In the genomic region with DNA sequence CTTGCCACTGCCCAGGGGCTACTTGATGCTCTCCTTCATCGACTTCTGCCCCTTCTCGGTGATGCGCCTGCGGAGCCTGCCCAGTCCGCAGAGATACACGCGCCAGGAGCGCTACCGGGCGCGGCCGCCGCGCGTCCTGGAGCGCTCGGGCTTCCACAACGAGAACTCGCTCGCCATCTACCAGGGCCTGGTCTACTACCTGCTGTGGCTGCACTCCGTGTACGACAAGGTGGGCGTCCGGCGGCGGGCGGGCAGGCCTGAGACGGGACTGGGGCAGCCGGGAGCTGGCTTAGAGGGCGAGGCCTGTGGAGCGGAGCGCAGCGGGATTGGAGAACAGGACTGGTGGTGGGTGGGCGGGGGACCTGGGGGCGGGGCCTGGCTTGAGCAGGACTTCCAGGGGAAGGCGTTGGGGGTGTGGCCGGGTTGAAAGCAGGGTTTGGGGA, we compare ENCODE assay signal across 1 cellular context.
TF ChIP-seq lines count a peak whose summit lies in the region.

No MANE protein-coding gene starts in this region.

TF ChIP-seq in SK-N-SH treated with all-trans-retinoic acid at 6 μM for 48 hours, 23 proteins besides CTCF, POLR2A, EP300 and RAD21 (continued from another document):
- TF ChIP-seq, protein P1, sequence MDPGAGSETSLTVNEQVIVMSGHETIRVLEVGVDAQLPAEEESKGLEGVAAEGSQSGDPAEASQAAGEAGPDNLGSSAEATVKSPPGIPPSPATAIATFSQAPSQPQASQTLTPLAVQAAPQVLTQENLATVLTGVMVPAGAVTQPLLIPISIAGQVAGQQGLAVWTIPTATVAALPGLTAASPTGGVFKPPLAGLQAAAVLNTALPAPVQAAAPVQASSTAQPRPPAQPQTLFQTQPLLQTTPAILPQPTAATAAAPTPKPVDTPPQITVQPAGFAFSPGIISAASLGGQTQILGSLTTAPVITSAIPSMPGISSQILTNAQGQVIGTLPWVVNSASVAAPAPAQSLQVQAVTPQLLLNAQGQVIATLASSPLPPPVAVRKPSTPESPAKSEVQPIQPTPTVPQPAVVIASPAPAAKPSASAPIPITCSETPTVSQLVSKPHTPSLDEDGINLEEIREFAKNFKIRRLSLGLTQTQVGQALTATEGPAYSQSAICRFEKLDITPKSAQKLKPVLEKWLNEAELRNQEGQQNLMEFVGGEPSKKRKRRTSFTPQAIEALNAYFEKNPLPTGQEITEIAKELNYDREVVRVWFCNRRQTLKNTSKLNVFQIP (CRISPR knock-in tag; IDR thresholded peaks at IDR 0.05; ENCODE audit: borderline replicate concordance, low read depth), result no peak
- TF ChIP-seq CSRNP3 (CRISPR knock-in tag; IDR thresholded peaks at IDR 0.05) (no peak), ZFP30 (CRISPR knock-in tag; IDR thresholded peaks at IDR 0.05) (no peak), ZFP3 (CRISPR knock-in tag; IDR thresholded peaks at IDR 0.05) (no peak), ARNTL (CRISPR knock-in tag; IDR thresholded peaks at IDR 0.05; ENCODE audit: borderline replicate concordance, low read depth) (no peak), ESRRG (CRISPR knock-in tag; IDR thresholded peaks at IDR 0.05) (no peak), TOX (CRISPR knock-in tag; IDR thresholded peaks at IDR 0.05; ENCODE audit: borderline replicate concordance) (no peak), BACH2 (CRISPR knock-in tag; IDR thresholded peaks at IDR 0.05; ENCODE audit: borderline replicate concordance) (no peak), ZC3H10 (CRISPR knock-in tag; IDR thresholded peaks at IDR 0.05) (no peak), OSR1 (CRISPR knock-in tag; IDR thresholded peaks at IDR 0.05) (no peak), ZNF8 (CRISPR knock-in tag; IDR thresholded peaks at IDR 0.05) (no peak), CSDC2 (CRISPR knock-in tag; IDR thresholded peaks at IDR 0.05) (no peak), PPARA (CRISPR knock-in tag; IDR thresholded peaks at IDR 0.05; ENCODE audit: borderline replicate concordance) (no peak), ZNF565 (CRISPR knock-in tag; conservative IDR thresholded peaks at IDR 0.05; ENCODE audit: low read depth) (no peak), ISL1 (CRISPR knock-in tag; IDR thresholded peaks at IDR 0.05) (no peak), TCF4 (CRISPR knock-in tag; IDR thresholded peaks at IDR 0.05; ENCODE audit: borderline replicate concordance) (no peak)
- TF ChIP-seq, protein P2, sequence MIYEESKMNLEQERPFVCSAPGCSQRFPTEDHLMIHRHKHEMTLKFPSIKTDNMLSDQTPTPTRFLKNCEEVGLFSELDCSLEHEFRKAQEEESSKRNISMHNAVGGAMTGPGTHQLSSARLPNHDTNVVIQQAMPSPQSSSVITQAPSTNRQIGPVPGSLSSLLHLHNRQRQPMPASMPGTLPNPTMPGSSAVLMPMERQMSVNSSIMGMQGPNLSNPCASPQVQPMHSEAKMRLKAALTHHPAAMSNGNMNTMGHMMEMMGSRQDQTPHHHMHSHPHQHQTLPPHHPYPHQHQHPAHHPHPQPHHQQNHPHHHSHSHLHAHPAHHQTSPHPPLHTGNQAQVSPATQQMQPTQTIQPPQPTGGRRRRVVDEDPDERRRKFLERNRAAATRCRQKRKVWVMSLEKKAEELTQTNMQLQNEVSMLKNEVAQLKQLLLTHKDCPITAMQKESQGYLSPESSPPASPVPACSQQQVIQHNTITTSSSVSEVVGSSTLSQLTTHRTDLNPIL (CRISPR knock-in tag; IDR thresholded peaks at IDR 0.05; ENCODE audit: low read depth), result no peak
- TF ChIP-seq, protein P3, sequence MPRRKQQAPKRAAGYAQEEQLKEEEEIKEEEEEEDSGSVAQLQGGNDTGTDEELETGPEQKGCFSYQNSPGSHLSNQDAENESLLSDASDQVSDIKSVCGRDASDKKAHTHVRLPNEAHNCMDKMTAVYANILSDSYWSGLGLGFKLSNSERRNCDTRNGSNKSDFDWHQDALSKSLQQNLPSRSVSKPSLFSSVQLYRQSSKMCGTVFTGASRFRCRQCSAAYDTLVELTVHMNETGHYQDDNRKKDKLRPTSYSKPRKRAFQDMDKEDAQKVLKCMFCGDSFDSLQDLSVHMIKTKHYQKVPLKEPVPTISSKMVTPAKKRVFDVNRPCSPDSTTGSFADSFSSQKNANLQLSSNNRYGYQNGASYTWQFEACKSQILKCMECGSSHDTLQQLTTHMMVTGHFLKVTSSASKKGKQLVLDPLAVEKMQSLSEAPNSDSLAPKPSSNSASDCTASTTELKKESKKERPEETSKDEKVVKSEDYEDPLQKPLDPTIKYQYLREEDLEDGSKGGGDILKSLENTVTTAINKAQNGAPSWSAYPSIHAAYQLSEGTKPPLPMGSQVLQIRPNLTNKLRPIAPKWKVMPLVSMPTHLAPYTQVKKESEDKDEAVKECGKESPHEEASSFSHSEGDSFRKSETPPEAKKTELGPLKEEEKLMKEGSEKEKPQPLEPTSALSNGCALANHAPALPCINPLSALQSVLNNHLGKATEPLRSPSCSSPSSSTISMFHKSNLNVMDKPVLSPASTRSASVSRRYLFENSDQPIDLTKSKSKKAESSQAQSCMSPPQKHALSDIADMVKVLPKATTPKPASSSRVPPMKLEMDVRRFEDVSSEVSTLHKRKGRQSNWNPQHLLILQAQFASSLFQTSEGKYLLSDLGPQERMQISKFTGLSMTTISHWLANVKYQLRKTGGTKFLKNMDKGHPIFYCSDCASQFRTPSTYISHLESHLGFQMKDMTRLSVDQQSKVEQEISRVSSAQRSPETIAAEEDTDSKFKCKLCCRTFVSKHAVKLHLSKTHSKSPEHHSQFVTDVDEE (CRISPR knock-in tag; IDR thresholded peaks at IDR 0.05), result no peak
